ENCODE assay signal across 1 cellular context in the genomic region with DNA sequence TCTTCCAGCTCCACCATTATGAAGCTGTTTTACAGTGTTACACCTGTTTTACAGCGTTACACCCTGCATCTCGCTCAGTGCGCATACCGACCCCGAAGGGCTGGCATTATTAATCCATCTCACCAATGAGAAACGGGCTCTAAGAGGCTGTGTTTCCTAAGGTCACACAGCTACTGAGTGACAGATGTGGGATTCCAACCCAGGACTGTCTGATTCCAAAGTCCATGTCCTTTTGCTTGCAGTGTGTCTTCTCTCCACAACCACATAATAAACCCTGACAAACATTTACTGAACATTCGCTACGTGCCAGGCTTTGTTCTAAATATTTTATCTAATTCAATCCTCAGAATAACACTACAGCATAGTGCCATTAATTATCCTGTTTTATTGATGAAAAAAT.
TF ChIP-seq lines count a peak whose summit lies in the region.

No MANE protein-coding gene starts in this region.

TF ChIP-seq in HepG2, 621 proteins besides CTCF, POLR2A, EP300 and RAD21 (continued from another document):
- no peak for TF ChIP-seq ZNF318 (CRISPR knock-in tag; IDR thresholded peaks at IDR 0.05)
- TF ChIP-seq KDM2A (CRISPR knock-in tag; IDR thresholded peaks at IDR 0.05; ENCODE audit: borderline replicate concordance, low read depth): no peak
- no peak for TF ChIP-seq NFE2L2 (IDR thresholded peaks at IDR 0.05; ENCODE audit: low read length)
- TF ChIP-seq NCOA2 (CRISPR knock-in tag; IDR thresholded peaks at IDR 0.05): no peak
- TF ChIP-seq ZNF83 (CRISPR knock-in tag; IDR thresholded peaks at IDR 0.05; ENCODE audit: borderline replicate concordance): no peak
- no peak for TF ChIP-seq ZNF891 (CRISPR knock-in tag; IDR thresholded peaks at IDR 0.05)
- TF ChIP-seq ZNF746 (CRISPR knock-in tag; IDR thresholded peaks at IDR 0.05): no peak
- peak; percentile 43; the same call in 1 of the 2 replicates for TF ChIP-seq NFYB (CRISPR knock-in tag; IDR thresholded peaks at IDR 0.05)
- no peak for TF ChIP-seq SOX13 (IDR thresholded peaks at IDR 0.05)
- TF ChIP-seq SOX13 (CRISPR knock-in tag; conservative IDR thresholded peaks at IDR 0.05 in 1 of 2, IDR thresholded peaks at IDR 0.05 in 1 of 2): 0 out of 4 replicates have a peak, but pooled peaks of 1 of the 2 experiments have one; percentile 16
- peak; percentile 20; the same call in 1 of the 2 replicates for TF ChIP-seq SAP130 (CRISPR knock-in tag; IDR thresholded peaks at IDR 0.05; ENCODE audit: low read depth)
- TF ChIP-seq SRSF9 (IDR thresholded peaks at IDR 0.05; ENCODE audit: borderline replicate concordance, insufficient read depth, low read depth, low read length, poor library complexity, severe bottlenecking): no peak
- no peak for TF ChIP-seq ZNF343 (CRISPR knock-in tag; IDR thresholded peaks at IDR 0.05)
- TF ChIP-seq PBX2 (CRISPR knock-in tag; IDR thresholded peaks at IDR 0.05): peak; percentile 73
